30 cellular contexts compared by ENCODE assay signal in genomic region chr12:131383291-131383690, GRCh38.
"Had no signal": no experiment of that assay in that cellular context is flagged by ENCODE, and none has a peak within 500 bp of the region (broad histone marks: within the 10 kb centered on the region; RNA-seq: fewer than 3 reads in every experiment).

No MANE protein-coding gene starts in this region.

- DNase-seq: activated B cell treated with CpG ODN at 0.5 μM for 24 hours; activated CD4-positive, alpha-beta T cell treated with anti-CD3 and anti-CD28 coated beads, Interleukin-2, amount 50 U/mL, for 1 hour; activated CD8-positive, alpha-beta T cell treated with anti-CD3 and anti-CD28 coated beads for 36 hours; activated naive CD4-positive, alpha-beta T cell; activated naive CD8-positive, alpha-beta T cell treated with anti-CD3 and anti-CD28 coated beads for 36 hours; activated T-cell treated with anti-CD3 and anti-CD28 coated beads for 4 hours; activated T-cell treated with anti-CD3 and anti-CD28 coated beads, Interleukin-2, amount 50 U/mL, for 72 hours; aorta; body of pancreas; cerebellar nuclear complex; cortex of kidney; left cardiac atrium; left ventricle myocardium superior; mammary epithelial cell; naive B cell; stimulated activated CD4-positive, alpha-beta T cell treated with anti-CD3 and anti-CD28 coated beads, Interleukin-1b, Interleukin-23, amount 100 ng/mL, for 48 hours; stimulated activated naive B cell treated with anti-CD40 and anti-IgM and Interleukin-4, amounts not matched to agents 10 μg/mL and 1 μg/mL and 100 μg/mL, for 72 hours; stomach; T-helper 1 cell; thyroid gland had no signal

- H3K27me3 ChIP-seq: body of pancreas, thyroid gland, vagina had no signal

- H3K4me1 Mint-ChIP-seq: activated B cell treated with CpG ODN at 0.5 μM for 24 hours; activated naive CD8-positive, alpha-beta T cell treated with anti-CD3 and anti-CD28 coated beads for 36 hours; mesothelial cell of epicardium; naive B cell; stimulated activated naive B cell treated with anti-CD40 and anti-IgM and Interleukin-4, amounts not matched to agents 10 μg/mL and 1 μg/mL and 100 μg/mL, for 72 hours had no signal

- H3K9me3 Mint-ChIP-seq: activated B cell treated with CpG ODN at 0.5 μM for 24 hours; activated CD8-positive, alpha-beta T cell treated with anti-CD3 and anti-CD28 coated beads for 36 hours; activated naive CD8-positive, alpha-beta T cell treated with anti-CD3 and anti-CD28 coated beads for 36 hours; activated T-cell treated with anti-CD3 and anti-CD28 coated beads, Interleukin-2, amount 50 U/mL, for 72 hours; mesothelial cell of epicardium; naive B cell; stimulated activated naive B cell treated with anti-CD40 and anti-IgM and Interleukin-4, amounts not matched to agents 10 μg/mL and 1 μg/mL and 100 μg/mL, for 72 hours; T-helper 2 cell treated with Interferon-gamma antibody and Interleukin-4, amounts not matched to agents 5 μg/mL and 100 μg/mL, for 36 hours had no signal

- H2AFZ ChIP-seq: hepatocyte had no signal

- ATAC-seq: activated CD8-positive, alpha-beta T cell treated with anti-CD3 and anti-CD28 coated beads for 36 hours; activated T-cell treated with anti-CD3 and anti-CD28 coated beads, Interleukin-2, amount 50 U/mL, for 72 hours; body of pancreas; gastroesophageal sphincter; left cardiac atrium; left ventricle myocardium superior; sciatic nerve; stimulated activated naive B cell treated with anti-CD40 and anti-IgM and Interleukin-4, amounts not matched to agents 10 μg/mL and 1 μg/mL and 100 μg/mL, for 72 hours had no signal

- H3K36me3 Mint-ChIP-seq: activated naive CD8-positive, alpha-beta T cell treated with anti-CD3 and anti-CD28 coated beads for 36 hours; mesothelial cell of epicardium; naive B cell; stimulated activated naive B cell treated with anti-CD40 and anti-IgM and Interleukin-4, amounts not matched to agents 10 μg/mL and 1 μg/mL and 100 μg/mL, for 72 hours had no signal

- H3K4me2 ChIP-seq: hepatocyte had no signal

- H3K79me2 ChIP-seq: hepatocyte had no signal

- H3K27me3 Mint-ChIP-seq: activated CD8-positive, alpha-beta T cell treated with anti-CD3 and anti-CD28 coated beads for 36 hours had no signal

- H3K27ac ChIP-seq: adrenal gland, body of pancreas, gastroesophageal sphincter, hepatocyte, skin epidermis, stomach, thyroid gland, upper lobe of left lung, vagina had no signal

- H3K4me3 Mint-ChIP-seq: activated B cell treated with CpG ODN at 0.5 μM for 24 hours; activated CD8-positive, alpha-beta T cell treated with anti-CD3 and anti-CD28 coated beads for 36 hours; activated naive CD8-positive, alpha-beta T cell treated with anti-CD3 and anti-CD28 coated beads for 36 hours; activated T-cell treated with anti-CD3 and anti-CD28 coated beads, Interleukin-2, amount 50 U/mL, for 72 hours; mesothelial cell of epicardium; stimulated activated naive B cell treated with anti-CD40 and anti-IgM and Interleukin-4, amounts not matched to agents 10 μg/mL and 1 μg/mL and 100 μg/mL, for 72 hours; T-helper 2 cell treated with Interferon-gamma antibody and Interleukin-4, amounts not matched to agents 5 μg/mL and 100 μg/mL, for 36 hours had no signal

- H3K27ac Mint-ChIP-seq: activated B cell treated with CpG ODN at 0.5 μM for 24 hours; activated CD8-positive, alpha-beta T cell treated with anti-CD3 and anti-CD28 coated beads for 36 hours; activated naive CD8-positive, alpha-beta T cell treated with anti-CD3 and anti-CD28 coated beads for 36 hours; activated T-cell treated with anti-CD3 and anti-CD28 coated beads, Interleukin-2, amount 50 U/mL, for 72 hours; mesothelial cell of epicardium; naive B cell; progenitor cell of endocrine pancreas; stimulated activated naive B cell treated with anti-CD40 and anti-IgM and Interleukin-4, amounts not matched to agents 10 μg/mL and 1 μg/mL and 100 μg/mL, for 72 hours; T-helper 2 cell treated with Interferon-gamma antibody and Interleukin-4, amounts not matched to agents 5 μg/mL and 100 μg/mL, for 36 hours had no signal

- H3K4me3 ChIP-seq: adrenal gland, body of pancreas, gastroesophageal sphincter, hepatocyte, skin epidermis, stomach, thyroid gland, upper lobe of left lung, vagina had no signal

- H3K9me3 ChIP-seq: adrenal gland, body of pancreas, gastroesophageal sphincter, stomach, thyroid gland, upper lobe of left lung, vagina had no signal

- H3K4me1 ChIP-seq: adrenal gland, body of pancreas, stomach, thyroid gland, upper lobe of left lung, vagina had no signal

- H3K36me3 ChIP-seq: adrenal gland, gastroesophageal sphincter, stomach, thyroid gland, upper lobe of left lung, vagina had no signal
